In the genomic region with DNA sequence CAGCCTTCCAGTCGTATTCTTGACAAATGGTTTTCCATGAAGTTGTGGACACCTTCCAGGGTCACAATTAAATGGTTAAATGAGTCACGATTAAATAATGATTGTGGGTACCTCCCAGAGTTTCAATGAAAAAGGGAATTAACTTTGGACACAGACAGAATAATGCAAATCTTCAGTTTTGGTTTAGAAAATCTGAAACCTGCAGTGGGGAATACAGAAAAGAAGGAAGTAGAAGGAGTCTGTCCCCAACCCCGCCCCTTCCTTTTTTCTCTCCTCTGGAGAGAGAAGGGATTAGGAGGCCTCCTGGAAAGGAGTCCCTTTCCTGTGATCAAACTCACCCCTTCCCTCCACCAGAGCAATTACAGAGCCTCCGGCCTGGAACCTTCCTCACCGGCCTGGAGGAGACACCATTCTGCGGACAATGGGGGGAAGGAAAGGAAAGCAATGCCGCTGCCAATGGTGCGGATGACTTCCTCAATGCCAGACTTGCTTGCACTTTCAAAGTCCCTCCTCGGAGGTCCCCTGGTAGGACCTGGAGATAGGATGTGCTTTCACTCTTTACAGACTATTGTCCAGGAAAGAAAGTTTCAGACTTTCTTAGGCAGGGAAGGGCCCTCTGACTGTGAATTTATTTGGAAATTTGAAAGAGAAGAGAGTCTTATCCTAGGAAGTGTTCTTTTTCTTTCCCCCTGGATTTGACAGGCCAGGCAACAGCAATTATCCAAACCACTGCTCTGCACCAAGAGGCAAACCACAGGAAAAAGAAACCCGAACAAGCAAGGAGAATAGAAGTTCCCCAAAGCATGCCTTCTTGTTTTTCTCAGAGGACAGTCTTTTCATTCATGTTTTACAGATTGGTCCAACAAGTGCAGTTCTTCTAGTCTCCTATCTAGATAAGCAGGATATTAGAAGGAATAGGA, we compare ENCODE assay signal across 2 cellular contexts.
TF ChIP-seq lines count a peak whose summit lies in the region.

No MANE protein-coding gene starts in this region.

TF ChIP-seq in SK-N-SH, 30 proteins besides CTCF, POLR2A, EP300 and RAD21 (continued from another document):
- TF ChIP-seq, protein P1, sequence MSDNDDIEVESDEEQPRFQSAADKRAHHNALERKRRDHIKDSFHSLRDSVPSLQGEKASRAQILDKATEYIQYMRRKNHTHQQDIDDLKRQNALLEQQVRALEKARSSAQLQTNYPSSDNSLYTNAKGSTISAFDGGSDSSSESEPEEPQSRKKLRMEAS (IDR thresholded peaks at IDR 0.05; ENCODE audit: low read depth), result no peak
- no peak for TF ChIP-seq EZH2phosphoT487 (IDR thresholded peaks at IDR 0.05; ENCODE audit: borderline replicate concordance, low read depth)
- TF ChIP-seq, protein P2, sequence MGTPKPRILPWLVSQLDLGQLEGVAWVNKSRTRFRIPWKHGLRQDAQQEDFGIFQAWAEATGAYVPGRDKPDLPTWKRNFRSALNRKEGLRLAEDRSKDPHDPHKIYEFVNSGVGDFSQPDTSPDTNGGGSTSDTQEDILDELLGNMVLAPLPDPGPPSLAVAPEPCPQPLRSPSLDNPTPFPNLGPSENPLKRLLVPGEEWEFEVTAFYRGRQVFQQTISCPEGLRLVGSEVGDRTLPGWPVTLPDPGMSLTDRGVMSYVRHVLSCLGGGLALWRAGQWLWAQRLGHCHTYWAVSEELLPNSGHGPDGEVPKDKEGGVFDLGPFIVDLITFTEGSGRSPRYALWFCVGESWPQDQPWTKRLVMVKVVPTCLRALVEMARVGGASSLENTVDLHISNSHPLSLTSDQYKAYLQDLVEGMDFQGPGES (IDR thresholded peaks at IDR 0.05; ENCODE audit: low read depth, low read length), result no peak

TF ChIP-seq in SK-N-SH treated with all-trans-retinoic acid at 6 μM for 48 hours, 23 proteins besides CTCF, POLR2A, EP300 and RAD21 (continued from another document):
- no peak for TF ChIP-seq ZNF565 (CRISPR knock-in tag; conservative IDR thresholded peaks at IDR 0.05; ENCODE audit: low read depth)
- TF ChIP-seq GLIS3 (CRISPR knock-in tag; IDR thresholded peaks at IDR 0.05), result no peak
- TF ChIP-seq BACH2 (CRISPR knock-in tag; IDR thresholded peaks at IDR 0.05; ENCODE audit: borderline replicate concordance), result no peak
- TF ChIP-seq TCF4 (CRISPR knock-in tag; IDR thresholded peaks at IDR 0.05; ENCODE audit: borderline replicate concordance), result no peak
- TF ChIP-seq CSDC2 (CRISPR knock-in tag; IDR thresholded peaks at IDR 0.05), result no peak
- no peak for TF ChIP-seq ZNF70 (CRISPR knock-in tag; IDR thresholded peaks at IDR 0.05)
- no peak for TF ChIP-seq ISL1 (CRISPR knock-in tag; IDR thresholded peaks at IDR 0.05)
- no peak for TF ChIP-seq SNAI2 (CRISPR knock-in tag; IDR thresholded peaks at IDR 0.05)
- TF ChIP-seq ZFP3 (CRISPR knock-in tag; IDR thresholded peaks at IDR 0.05), result no peak
- TF ChIP-seq, protein P3, sequence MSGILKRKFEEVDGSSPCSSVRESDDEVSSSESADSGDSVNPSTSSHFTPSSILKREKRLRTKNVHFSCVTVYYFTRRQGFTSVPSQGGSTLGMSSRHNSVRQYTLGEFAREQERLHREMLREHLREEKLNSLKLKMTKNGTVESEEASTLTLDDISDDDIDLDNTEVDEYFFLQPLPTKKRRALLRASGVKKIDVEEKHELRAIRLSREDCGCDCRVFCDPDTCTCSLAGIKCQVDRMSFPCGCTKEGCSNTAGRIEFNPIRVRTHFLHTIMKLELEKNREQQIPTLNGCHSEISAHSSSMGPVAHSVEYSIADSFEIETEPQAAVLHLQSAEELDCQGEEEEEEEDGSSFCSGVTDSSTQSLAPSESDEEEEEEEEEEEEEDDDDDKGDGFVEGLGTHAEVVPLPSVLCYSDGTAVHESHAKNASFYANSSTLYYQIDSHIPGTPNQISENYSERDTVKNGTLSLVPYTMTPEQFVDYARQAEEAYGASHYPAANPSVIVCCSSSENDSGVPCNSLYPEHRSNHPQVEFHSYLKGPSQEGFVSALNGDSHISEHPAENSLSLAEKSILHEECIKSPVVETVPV (CRISPR knock-in tag; IDR thresholded peaks at IDR 0.05), result no peak
- TF ChIP-seq ARNTL (CRISPR knock-in tag; IDR thresholded peaks at IDR 0.05; ENCODE audit: borderline replicate concordance, low read depth), result no peak
- TF ChIP-seq, protein P4, sequence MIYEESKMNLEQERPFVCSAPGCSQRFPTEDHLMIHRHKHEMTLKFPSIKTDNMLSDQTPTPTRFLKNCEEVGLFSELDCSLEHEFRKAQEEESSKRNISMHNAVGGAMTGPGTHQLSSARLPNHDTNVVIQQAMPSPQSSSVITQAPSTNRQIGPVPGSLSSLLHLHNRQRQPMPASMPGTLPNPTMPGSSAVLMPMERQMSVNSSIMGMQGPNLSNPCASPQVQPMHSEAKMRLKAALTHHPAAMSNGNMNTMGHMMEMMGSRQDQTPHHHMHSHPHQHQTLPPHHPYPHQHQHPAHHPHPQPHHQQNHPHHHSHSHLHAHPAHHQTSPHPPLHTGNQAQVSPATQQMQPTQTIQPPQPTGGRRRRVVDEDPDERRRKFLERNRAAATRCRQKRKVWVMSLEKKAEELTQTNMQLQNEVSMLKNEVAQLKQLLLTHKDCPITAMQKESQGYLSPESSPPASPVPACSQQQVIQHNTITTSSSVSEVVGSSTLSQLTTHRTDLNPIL (CRISPR knock-in tag; IDR thresholded peaks at IDR 0.05; ENCODE audit: low read depth), result no peak
- TF ChIP-seq, protein P5, sequence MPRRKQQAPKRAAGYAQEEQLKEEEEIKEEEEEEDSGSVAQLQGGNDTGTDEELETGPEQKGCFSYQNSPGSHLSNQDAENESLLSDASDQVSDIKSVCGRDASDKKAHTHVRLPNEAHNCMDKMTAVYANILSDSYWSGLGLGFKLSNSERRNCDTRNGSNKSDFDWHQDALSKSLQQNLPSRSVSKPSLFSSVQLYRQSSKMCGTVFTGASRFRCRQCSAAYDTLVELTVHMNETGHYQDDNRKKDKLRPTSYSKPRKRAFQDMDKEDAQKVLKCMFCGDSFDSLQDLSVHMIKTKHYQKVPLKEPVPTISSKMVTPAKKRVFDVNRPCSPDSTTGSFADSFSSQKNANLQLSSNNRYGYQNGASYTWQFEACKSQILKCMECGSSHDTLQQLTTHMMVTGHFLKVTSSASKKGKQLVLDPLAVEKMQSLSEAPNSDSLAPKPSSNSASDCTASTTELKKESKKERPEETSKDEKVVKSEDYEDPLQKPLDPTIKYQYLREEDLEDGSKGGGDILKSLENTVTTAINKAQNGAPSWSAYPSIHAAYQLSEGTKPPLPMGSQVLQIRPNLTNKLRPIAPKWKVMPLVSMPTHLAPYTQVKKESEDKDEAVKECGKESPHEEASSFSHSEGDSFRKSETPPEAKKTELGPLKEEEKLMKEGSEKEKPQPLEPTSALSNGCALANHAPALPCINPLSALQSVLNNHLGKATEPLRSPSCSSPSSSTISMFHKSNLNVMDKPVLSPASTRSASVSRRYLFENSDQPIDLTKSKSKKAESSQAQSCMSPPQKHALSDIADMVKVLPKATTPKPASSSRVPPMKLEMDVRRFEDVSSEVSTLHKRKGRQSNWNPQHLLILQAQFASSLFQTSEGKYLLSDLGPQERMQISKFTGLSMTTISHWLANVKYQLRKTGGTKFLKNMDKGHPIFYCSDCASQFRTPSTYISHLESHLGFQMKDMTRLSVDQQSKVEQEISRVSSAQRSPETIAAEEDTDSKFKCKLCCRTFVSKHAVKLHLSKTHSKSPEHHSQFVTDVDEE (CRISPR knock-in tag; IDR thresholded peaks at IDR 0.05), result no peak
- no peak for TF ChIP-seq TOX (CRISPR knock-in tag; IDR thresholded peaks at IDR 0.05; ENCODE audit: borderline replicate concordance)
- no peak for TF ChIP-seq OSR1 (CRISPR knock-in tag; IDR thresholded peaks at IDR 0.05)
